In the genomic region with DNA sequence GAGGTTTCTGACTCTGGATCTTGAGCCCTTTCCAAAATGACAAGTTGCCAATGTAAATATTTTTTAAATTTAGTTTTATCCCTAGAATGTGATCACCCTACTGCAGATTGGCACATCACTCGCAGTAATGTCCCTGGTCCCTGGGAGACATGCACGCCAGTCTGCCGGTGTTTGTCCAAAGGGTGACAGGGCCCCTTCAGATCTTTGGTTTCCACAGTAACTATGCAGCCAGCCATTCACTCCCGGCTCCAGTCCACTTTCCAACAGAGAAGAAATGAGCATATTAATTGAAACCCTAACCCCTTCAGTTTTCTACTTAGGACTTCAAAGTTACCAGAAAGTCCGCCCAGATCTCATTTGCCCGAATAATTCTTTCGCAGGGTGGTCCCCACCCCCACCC, we compare ENCODE assay signal across 28 cellular contexts. TPM values are rescaled to one million over a fixed set of nuclear protein-coding genes. Genes with fewer than 3 reads are reported as not detected.
"Had no signal": no experiment of that assay in that cellular context is flagged by ENCODE, and none has a peak within 500 bp of the region (broad histone marks: within the 10 kb centered on the region; RNA-seq: fewer than 3 reads in every experiment).

No MANE protein-coding gene starts in this region.

- H3K36me3 ChIP-seq: esophagus muscularis mucosa, heart left ventricle, left lung, lower lobe of right lung, right atrium auricular region, spleen, suprapubic skin, tibial artery had no signal

- H3K27me3 ChIP-seq: foreskin keratinocyte, left lung, right atrium auricular region, suprapubic skin had no signal

- H3K4me3 ChIP-seq: esophagus muscularis mucosa, heart left ventricle, left lung, lower lobe of right lung, right atrium auricular region, spleen, suprapubic skin, tibial artery had no signal

- H3K36me3 Mint-ChIP-seq: activated CD4-positive, alpha-beta memory T cell treated with anti-CD3 and anti-CD28 coated beads for 36 hours; activated naive CD4-positive, alpha-beta T cell treated with anti-CD3 and anti-CD28 coated beads, Interleukin-2, amount 10 ng/mL, durations not matched to agents 7 days and 5 days; natural killer cell treated with Interleukin-12 subunit alpha and Interleukin-12 subunit beta and Interleukin-15 and Interleukin-18, amount 100 ng/mL, for 72 hours had no signal

- H3K4me3 Mint-ChIP-seq: activated CD4-positive, alpha-beta memory T cell treated with anti-CD3 and anti-CD28 coated beads for 36 hours; activated CD4-positive, alpha-beta T cell treated with anti-CD3 and anti-CD28 coated beads, Interleukin-2, amount 10 ng/mL, durations not matched to agents 24 days and 14 days; activated naive CD4-positive, alpha-beta T cell treated with anti-CD3 and anti-CD28 coated beads, Interleukin-2, amount 10 ng/mL, durations not matched to agents 7 days and 5 days; activated T-helper 1 cell treated with anti-CD3 and anti-CD28 coated beads, Interleukin-12 subunit alpha, Interleukin-12 subunit beta, Interleukin-2, Interleukin-4 antibody, amounts not matched to agents 30 ng/mL and 10 ng/mL and 1 ng/mL, durations not matched to agents 14 hours and 24 hours and 36 hours; natural killer cell treated with Interleukin-12 subunit alpha and Interleukin-12 subunit beta and Interleukin-15 and Interleukin-18, amount 100 ng/mL, for 72 hours; T-helper 17 cell had no signal

- H3K79me2 ChIP-seq: parathyroid adenoma had no signal

- H3K4me1 ChIP-seq: esophagus muscularis mucosa, foreskin keratinocyte, heart left ventricle, left lung, lower lobe of right lung, right atrium auricular region, spleen, suprapubic skin, tibial artery had no signal

- H3K27ac ChIP-seq: esophagus muscularis mucosa, foreskin keratinocyte, heart left ventricle, left lung, lower lobe of right lung, parathyroid adenoma, right atrium auricular region, spleen, suprapubic skin, tibial artery had no signal

- H2AFZ ChIP-seq: parathyroid adenoma had no signal

- H3K9me3 Mint-ChIP-seq: activated CD4-positive, alpha-beta memory T cell treated with anti-CD3 and anti-CD28 coated beads for 36 hours; activated CD4-positive, alpha-beta T cell treated with anti-CD3 and anti-CD28 coated beads, Interleukin-2, amount 10 ng/mL, durations not matched to agents 24 days and 14 days; activated naive CD4-positive, alpha-beta T cell treated with anti-CD3 and anti-CD28 coated beads, Interleukin-2, amount 10 ng/mL, durations not matched to agents 7 days and 5 days; activated T-helper 1 cell treated with anti-CD3 and anti-CD28 coated beads, Interleukin-12 subunit alpha, Interleukin-12 subunit beta, Interleukin-2, Interleukin-4 antibody, amounts not matched to agents 30 ng/mL and 10 ng/mL and 1 ng/mL, durations not matched to agents 14 hours and 24 hours and 36 hours; natural killer cell treated with Interleukin-12 subunit alpha and Interleukin-12 subunit beta and Interleukin-15 and Interleukin-18, amount 100 ng/mL, for 72 hours had no signal

- H3K9ac ChIP-seq: parathyroid adenoma had no signal

- H3K4me1 Mint-ChIP-seq: activated CD4-positive, alpha-beta T cell treated with anti-CD3 and anti-CD28 coated beads, Interleukin-2, amount 10 ng/mL, durations not matched to agents 24 days and 14 days; activated naive CD4-positive, alpha-beta T cell treated with anti-CD3 and anti-CD28 coated beads, Interleukin-2, amount 10 ng/mL, durations not matched to agents 7 days and 5 days; T-helper 17 cell had no signal

- H3K27ac Mint-ChIP-seq: activated CD4-positive, alpha-beta memory T cell treated with anti-CD3 and anti-CD28 coated beads for 36 hours; activated CD4-positive, alpha-beta T cell treated with anti-CD3 and anti-CD28 coated beads, Interleukin-2, amount 10 ng/mL, durations not matched to agents 24 days and 14 days; activated naive CD4-positive, alpha-beta T cell treated with anti-CD3 and anti-CD28 coated beads, Interleukin-2, amount 10 ng/mL, durations not matched to agents 7 days and 5 days; activated T-helper 1 cell treated with anti-CD3 and anti-CD28 coated beads, Interleukin-12 subunit alpha, Interleukin-12 subunit beta, Interleukin-2, Interleukin-4 antibody, amounts not matched to agents 30 ng/mL and 10 ng/mL and 1 ng/mL, durations not matched to agents 14 hours and 24 hours and 36 hours; natural killer cell treated with Interleukin-12 subunit alpha and Interleukin-12 subunit beta and Interleukin-15 and Interleukin-18, amount 100 ng/mL, for 72 hours; T-helper 17 cell had no signal

- DNase-seq: activated CD4-positive, alpha-beta memory T cell treated with anti-CD3 and anti-CD28 coated beads for 36 hours; activated CD4-positive, alpha-beta T cell treated with anti-CD3 and anti-CD28 coated beads, Interleukin-2, amount 10 ng/mL, durations not matched to agents 24 days and 14 days; activated CD4-positive, CD25-positive, alpha-beta regulatory T cell treated with anti-CD3 and anti-CD28 coated beads, Interleukin-2, amount 50 U/mL, for 72 hours; activated CD8-positive, alpha-beta memory T cell treated with anti-CD3 and anti-CD28 coated beads, Interleukin-2, amount 50 U/mL, for 4 hours; activated gamma-delta T cell; activated naive CD4-positive, alpha-beta T cell treated with anti-CD3 and anti-CD28 coated beads, Interleukin-2, amount 10 ng/mL, durations not matched to agents 7 days and 5 days; activated T-cell treated with anti-CD3 and anti-CD28 coated beads, Interleukin-2, amount 50 U/mL, for 1 hour; amniotic stem cell; foreskin keratinocyte; heart left ventricle; kidney glomerular epithelial cell; left lung; lower lobe of right lung; mesenchymal stem cell; occipital lobe; spleen; stimulated activated naive CD4-positive, alpha-beta T cell; T-helper 17 cell; T1000; tibial artery had no signal

- H3K9me3 ChIP-seq: esophagus muscularis mucosa, heart left ventricle, left lung, lower lobe of right lung, right atrium auricular region, spleen, suprapubic skin, tibial artery had no signal

- ATAC-seq: foreskin keratinocyte; heart left ventricle; left lung; lower lobe of right lung; natural killer cell treated with Interleukin-12 subunit alpha and Interleukin-12 subunit beta and Interleukin-15 and Interleukin-18, amount 100 ng/mL, for 72 hours; T-helper 17 cell had no signal

RNA-seq across cellular contexts. Expression of gene RASSF10, which starts 25.8 kb away (rescaled TPM):
- total RNA-seq: activated CD4-positive, alpha-beta memory T cell treated with anti-CD3 and anti-CD28 coated beads for 36 hours; activated CD4-positive, alpha-beta T cell treated with anti-CD3 and anti-CD28 coated beads, Interleukin-2, amount 10 ng/mL, durations not matched to agents 24 days and 14 days; activated CD8-positive, alpha-beta memory T cell treated with anti-CD3 and anti-CD28 coated beads for 36 hours; activated T-helper 1 cell treated with anti-CD3 and anti-CD28 coated beads, Interleukin-12 subunit alpha, Interleukin-12 subunit beta, Interleukin-2, Interleukin-4 antibody, amounts not matched to agents 30 ng/mL and 10 ng/mL and 1 ng/mL, durations not matched to agents 14 hours and 24 hours and 36 hours; myocyte; natural killer cell treated with Interleukin-12 subunit alpha and Interleukin-12 subunit beta and Interleukin-15 and Interleukin-18, amount 100 ng/mL, for 72 hours; spleen; T-helper 17 cell had no signal
- polyA plus RNA-seq: spleen had no signal
